In genomic region chr2:233818639-233819621, GRCh38 we compare ENCODE assay signal across 19 cellular contexts. TPM values are rescaled to one million over a fixed set of nuclear protein-coding genes. Genes with fewer than 3 reads are reported as not detected.
DNase-seq lines count a peak whose midpoint lies in the region; ATAC-seq and TF ChIP-seq lines count a peak whose summit lies in the region.
"Had no signal": no experiment of that assay in that cellular context is flagged by ENCODE, and none has a peak within 500 bp of the region (broad histone marks: within the 10 kb centered on the region; RNA-seq: fewer than 3 reads in every experiment).

No MANE protein-coding gene starts in this region.

- intact Hi-C loops in posterior vena cava (cut with DNase I): no loop called here
- intact Hi-C loops in upper lobe of right lung (cut with DNase I): no loop called here

- ATAC-seq in upper lobe of right lung (no peak), GM21619 (IDR thresholded peaks at IDR 0.05; ENCODE audit: unreplicated experiment) (no peak)
- ATAC-seq: Panc1 had no signal

- no peaks in the 10 kb centered on the region for H3K36me3 ChIP-seq in upper lobe of right lung

- no peak overlapping the region for H3K27ac ChIP-seq in upper lobe of right lung
- H3K27ac ChIP-seq: C4-2B had no signal

- H3K4me1 ChIP-seq in upper lobe of right lung: no peaks in the 10 kb centered on the region

- peak; percentile 42 for DNase-seq in activated effector memory CD4-positive, alpha-beta T cell treated with anti-CD3 and anti-CD28 coated beads, Interleukin-2, amount 50 U/mL, for 16 hours
- DNase-seq in activated effector memory CD4-positive, alpha-beta T cell treated with Interleukin-2 at 50 U/mL for 16 hours: no peak
- peak; percentile 49 for DNase-seq in islet precursor cell
- DNase-seq in posterior vena cava (ENCODE audit: low spot score): peak; percentile 79
- DNase-seq in upper lobe of right lung: peak; percentile 44
- DNase-seq in HPDE6-E6E7 (ENCODE audit: extremely low spot score): no peak
- no peak for DNase-seq in NCI-H526 (lab: John Stamatoyannopoulos, UW)
- DNase-seq: COR-L47, DMS153, EL, Karpas-422, MM.1S, NCI-H2029, NCI-H2171 treated with DMSO at 0.1 percent for 48 hours had no signal

- no peaks in the 10 kb centered on the region for H3K9me3 ChIP-seq in upper lobe of right lung

- no peaks in the 10 kb centered on the region for H3K27me3 ChIP-seq in upper lobe of right lung

- no peak overlapping the region for H3K4me3 ChIP-seq in upper lobe of right lung

- TF ChIP-seq CTCF in upper lobe of right lung (IDR thresholded peaks at IDR 0.05): no peak

RNA-seq across cellular contexts. Expression of gene HJURP, which starts 35.4 kb away (rescaled TPM):
- total RNA-seq in posterior vena cava (under 1 TPM in 1 of 2 donors, not detected in 1; 0.42 TPM), upper lobe of right lung (1.2 TPM)

RNA-seq across cellular contexts. Expression of gene MROH2A, which starts 40.8 kb away (rescaled TPM):
- total RNA-seq in posterior vena cava (not detected), upper lobe of right lung (not detected)
- total RNA-seq: H7, NCI-H460 had no signal

RNA-seq across cellular contexts. Expression of gene UGT1A1, which starts 58.9 kb away (rescaled TPM):
- not detected for total RNA-seq in posterior vena cava
- not detected for total RNA-seq in upper lobe of right lung
- total RNA-seq: H7, NCI-H460 had no signal

Comparison
In these comparisons a context has a peak if more than half of its experiments do, and no peak if none do; other contexts are left out.
1. DNase-seq: peak in activated effector memory CD4-positive, alpha-beta T cell treated with anti-CD3 and anti-CD28 coated beads, Interleukin-2, amount 50 U/mL, for 16 hours (single experiment), islet precursor cell (single experiment), posterior vena cava (single experiment) and upper lobe of right lung (single experiment); none in activated effector memory CD4-positive, alpha-beta T cell treated with Interleukin-2 at 50 U/mL for 16 hours (single experiment), HPDE6-E6E7 (single experiment) and NCI-H526 (0 of 2).